In the genomic region with DNA sequence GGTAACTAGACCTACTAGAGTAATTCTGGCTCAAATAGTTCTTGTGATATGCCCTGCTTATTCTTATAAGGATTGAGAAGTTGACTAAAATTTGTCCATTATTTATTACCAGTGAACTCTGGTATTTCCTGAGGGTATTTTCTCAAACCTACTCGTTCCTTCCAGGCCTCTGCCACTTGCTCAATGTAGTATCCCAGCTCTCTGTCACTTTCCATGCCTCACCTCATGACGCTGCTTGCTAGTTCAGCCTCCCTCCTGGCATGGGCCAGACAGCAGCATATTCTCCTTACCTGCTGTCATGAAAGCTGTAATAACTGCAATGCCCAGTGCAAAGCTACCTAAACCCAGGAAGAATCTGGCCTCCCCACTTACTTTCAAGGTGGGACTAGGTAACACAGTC, we compare ENCODE assay signal across 18 cellular contexts.
DNase-seq lines count a peak whose midpoint lies in the region; ATAC-seq and TF ChIP-seq lines count a peak whose summit lies in the region.
"Had no signal": no experiment of that assay in that cellular context is flagged by ENCODE, and none has a peak within 500 bp of the region (broad histone marks: within the 10 kb centered on the region; RNA-seq: fewer than 3 reads in every experiment).

No MANE protein-coding gene starts in this region.

- H3K27me3 Mint-ChIP-seq in stimulated activated naive CD8-positive, alpha-beta T cell treated with anti-CD3 and anti-CD28 coated beads, Interleukin-15, amount 100 ng/mL, for 72 hours: no peaks in the 10 kb centered on the region
- H3K27me3 Mint-ChIP-seq: activated B cell treated with CpG ODN at 0.5 μM for 24 hours had no signal

- peaks cover 0 to 18% (median 15%) of the 10 kb centered on the region in 4 donors for H3K4me1 ChIP-seq in sigmoid colon
- H3K4me1 ChIP-seq: Caco-2, neural progenitor cell, uterus had no signal

- 57 to 69% methylated on average over 2 of the region's 2 CpGs for WGBS in sigmoid colon, 2 donors

- no peaks in the 10 kb centered on the region for H3K27me3 ChIP-seq in sigmoid colon
- H3K27me3 ChIP-seq: neural progenitor cell, uterus had no signal

- H3K9me3 ChIP-seq in sigmoid colon: no peaks in the 10 kb centered on the region
- H3K9me3 ChIP-seq: Caco-2, uterus had no signal

- peak overlapping the region in 3 of 4 donors; percentile 16 to 76 (median 37) for H3K27ac ChIP-seq in sigmoid colon
- H3K27ac ChIP-seq: neural progenitor cell, uterus had no signal

- intact Hi-C loops in Right ventricle myocardium superior (cut with DNase I) (loop anchor here (10.0 kb wide), 1 partner anchor 715 kb away; no protein-coding TSS in a partner anchor), sigmoid colon (cut with DNase I) (no loop called here)

- no peaks in the 10 kb centered on the region for H3K36me3 ChIP-seq in sigmoid colon
- H3K36me3 ChIP-seq: neural progenitor cell, uterus had no signal

- H3K27ac Mint-ChIP-seq in stimulated activated naive CD8-positive, alpha-beta T cell treated with anti-CD3 and anti-CD28 coated beads, Interleukin-15, amount 100 ng/mL, for 72 hours: no peak overlapping the region
- H3K27ac Mint-ChIP-seq: activated B cell treated with CpG ODN at 0.5 μM for 24 hours; activated naive CD4-positive, alpha-beta T cell treated with anti-CD3 and anti-CD28 coated beads for 36 hours; neural progenitor cell had no signal

- no peak for TF ChIP-seq POLR2A in sigmoid colon (IDR thresholded peaks at IDR 0.05)

- no peaks in the 10 kb centered on the region for H3K4me1 Mint-ChIP-seq in stimulated activated naive CD8-positive, alpha-beta T cell treated with anti-CD3 and anti-CD28 coated beads, Interleukin-15, amount 100 ng/mL, for 72 hours
- H3K4me1 Mint-ChIP-seq: activated B cell treated with CpG ODN at 0.5 μM for 24 hours, neural progenitor cell had no signal

- peak; percentile 14 for DNase-seq in AG20443 (ENCODE audit: low spot score)
- no peak for DNase-seq in Right ventricle myocardium superior
- no peak for DNase-seq in sigmoid colon
- DNase-seq in stimulated activated naive CD8-positive, alpha-beta T cell treated with anti-CD3 and anti-CD28 coated beads, Interleukin-15, amount 100 ng/mL, for 72 hours: no peak
- no peak for DNase-seq in stimulated activated CD4-positive, alpha-beta T cell treated with anti-CD3 and anti-CD28 coated beads, Interleukin-2, amount 100 ng/mL, for 24 hours
- no peak for DNase-seq in foreskin melanocyte
- DNase-seq: activated B cell treated with CpG ODN at 0.5 μM for 24 hours; activated naive CD4-positive, alpha-beta T cell treated with anti-CD3 and anti-CD28 coated beads for 36 hours; Caco-2; effector CD4-positive, alpha-beta T cell; mesendoderm; NCI-H1092; T-helper 1 cell had no signal

- no peak for TF ChIP-seq EP300 in sigmoid colon (IDR thresholded peaks at IDR 0.05)

- no peak overlapping the region for H3K4me3 Mint-ChIP-seq in stimulated activated naive CD8-positive, alpha-beta T cell treated with anti-CD3 and anti-CD28 coated beads, Interleukin-15, amount 100 ng/mL, for 72 hours
- H3K4me3 Mint-ChIP-seq: activated B cell treated with CpG ODN at 0.5 μM for 24 hours; activated naive CD4-positive, alpha-beta T cell treated with anti-CD3 and anti-CD28 coated beads for 36 hours; neural progenitor cell had no signal

- TF ChIP-seq CTCF in WI38 (IDR thresholded peaks at IDR 0.05; ENCODE audit: low read depth, low read length) (no peak), sigmoid colon (IDR thresholded peaks at IDR 0.05) (no peak)

- H3K4me3 ChIP-seq in WI38 (ENCODE audit: low read depth, low read length) (peak overlapping the region; percentile 8; the same call in 1 of the 2 replicates), sigmoid colon (no peak overlapping the region)
- H3K4me3 ChIP-seq: neural progenitor cell, uterus had no signal

- peak; percentile 13 for ATAC-seq in Right ventricle myocardium superior (ENCODE audit: poor library complexity)
- ATAC-seq in HG03280 (IDR thresholded peaks at IDR 0.05; ENCODE audit: unreplicated experiment): no peak
- no peak for ATAC-seq in stimulated activated naive CD8-positive, alpha-beta T cell treated with anti-CD3 and anti-CD28 coated beads, Interleukin-15, amount 100 ng/mL, for 72 hours
- ATAC-seq: HCT116 had no signal

- H3K9me3 Mint-ChIP-seq in stimulated activated naive CD8-positive, alpha-beta T cell treated with anti-CD3 and anti-CD28 coated beads, Interleukin-15, amount 100 ng/mL, for 72 hours: peaks cover 8 to 15% of the 10 kb centered on the region in 2 donors
- H3K9me3 Mint-ChIP-seq: neural progenitor cell had no signal
